In the genomic region with DNA sequence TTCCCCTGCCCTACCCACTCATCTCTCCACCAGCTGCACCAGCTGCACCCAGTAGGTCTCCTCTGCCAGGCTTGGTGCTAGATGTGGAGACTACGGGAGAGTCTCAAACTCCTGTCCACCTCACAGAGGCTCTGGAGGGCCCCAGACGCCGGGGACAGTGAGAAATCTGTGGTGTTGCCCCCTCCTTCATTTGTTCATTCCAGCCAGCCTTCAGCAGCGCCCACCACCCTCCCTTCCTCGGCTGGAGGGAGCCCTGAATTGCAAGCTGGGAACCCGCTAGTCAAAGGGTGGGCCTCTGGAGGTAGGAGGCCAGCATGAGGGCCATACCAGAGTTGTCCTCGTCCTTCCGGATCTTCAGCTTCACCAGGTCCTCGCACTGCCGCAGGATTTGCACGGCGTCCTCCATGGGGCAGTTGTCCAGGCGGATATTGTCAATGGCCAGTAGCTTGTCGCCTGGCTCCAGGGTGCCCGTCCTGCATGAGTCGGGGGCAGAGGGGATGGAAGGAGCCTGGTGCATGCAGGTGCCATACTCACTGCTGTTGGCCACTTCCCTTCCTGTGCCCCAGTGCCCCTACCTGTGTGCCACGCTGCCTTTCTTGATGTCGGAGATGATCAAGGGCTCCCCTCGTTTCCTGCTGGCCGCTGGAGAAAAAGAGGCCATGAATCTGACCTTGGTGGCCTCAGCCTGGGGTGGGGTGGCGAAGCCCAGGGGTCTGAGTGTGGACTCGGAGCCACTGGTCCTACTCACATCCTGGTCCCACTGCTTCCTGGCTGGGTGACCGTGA, we compare ENCODE assay signal across 22 cellular contexts. TPM values are rescaled to one million over a fixed set of nuclear protein-coding genes. Genes with fewer than 3 reads are reported as not detected.
DNase-seq lines count a peak whose midpoint lies in the region; ATAC-seq, FAIRE-seq and TF ChIP-seq lines count a peak whose summit lies in the region.
"Had no signal": no experiment of that assay in that cellular context is flagged by ENCODE, and none has a peak within 500 bp of the region (broad histone marks: within the 10 kb centered on the region; RNA-seq: fewer than 3 reads in every experiment).

No MANE protein-coding gene starts in this region.

- no peak overlapping the region for H4K5ac ChIP-seq in H1 (ENCODE audit: insufficient read length, low read depth, low read length)

- ATAC-seq in RWPE2 (ENCODE audit: low read depth) (no peak), psoas muscle (no peak), GM18861 (IDR thresholded peaks at IDR 0.05; ENCODE audit: unreplicated experiment) (no peak)
- ATAC-seq: CD8-positive, alpha-beta T cell had no signal

- no peak overlapping the region for H3K23ac ChIP-seq in H1 (ENCODE audit: insufficient read length)

- no peaks in the 10 kb centered on the region for H3K27me3 ChIP-seq in RWPE2 (ENCODE audit: insufficient read depth, poor library complexity, severe bottlenecking)
- no peaks in the 10 kb centered on the region for H3K27me3 ChIP-seq in H1 (replicated peaks in 1 of 4; ENCODE audit: control insufficient read depth in 3 of 4, extremely low read depth in 1 of 4, insufficient read depth in 3 of 4, low read length in 3 of 4)
- H3K27me3 ChIP-seq in psoas muscle (ENCODE audit: insufficient read depth in 3 of 3, low read length in 2 of 3) = no peaks in the 10 kb centered on the region
- H3K27me3 ChIP-seq: BLaER1 had no signal

- H2BK120ac ChIP-seq in H1 (replicated peaks; ENCODE audit: low read depth, low read length) = no peak overlapping the region

- no peaks in the 10 kb centered on the region for H3K9me3 ChIP-seq in RWPE2 (ENCODE audit: severe bottlenecking)
- no peaks in the 10 kb centered on the region for H3K9me3 ChIP-seq in H1 (ENCODE audit: insufficient read depth in 2 of 2, low read depth in 1 of 2, low read length in 1 of 2)
- H3K9me3 ChIP-seq in psoas muscle = no peaks in the 10 kb centered on the region
- H3K9me3 ChIP-seq: BLaER1 had no signal

- no peak overlapping the region for H3K4me3 ChIP-seq in RWPE2 (ENCODE audit: severe bottlenecking)
- H3K4me3 ChIP-seq in H1 (ENCODE audit: extremely low read depth in 1 of 4, insufficient read depth in 2 of 4, low read depth in 3 of 4, low read length in 4 of 4) = no peak overlapping the region
- no peak overlapping the region for H3K4me3 ChIP-seq in psoas muscle
- H3K4me3 ChIP-seq: BLaER1 had no signal

- H3K23me2 ChIP-seq in H1 (ENCODE audit: low read depth, low read length) = no peaks in the 10 kb centered on the region

- H4K8ac ChIP-seq in H1 (ENCODE audit: extremely low read depth, insufficient read depth, low read length) = peak overlapping the region; percentile 11; the same call in 1 of the 2 replicates

- no peak overlapping the region for H2BK15ac ChIP-seq in H1 (ENCODE audit: low read length)

- H4K20me1 ChIP-seq in H1 (replicated peaks in 1 of 2; ENCODE audit: control insufficient read depth in 1 of 2, insufficient read depth in 2 of 2, low read length in 2 of 2) = no peaks in the 10 kb centered on the region
- H4K20me1 ChIP-seq: BLaER1 had no signal

- H3K9ac ChIP-seq in H1 (replicated peaks in 1 of 4; ENCODE audit: extremely low read depth in 1 of 4, low read depth in 3 of 4, low read length in 3 of 4) = no peak overlapping the region
- H3K9ac ChIP-seq: BLaER1 had no signal

- H2AK5ac ChIP-seq in H1 (ENCODE audit: low read depth, low read length) = no peak overlapping the region

- H2BK5ac ChIP-seq in H1 (ENCODE audit: low read depth, low read length) = no peak overlapping the region

- CTCF ChIA-PET in H1 (lab: Charles Lee; ENCODE audit: partially characterized antibody) = interaction anchor here (0.8 to 11.6 kb wide), 19 partner anchors 9 to 247 kb away, joined by 3 to 280 read pairs (median 3); no protein-coding TSS in a partner anchor

- no peak overlapping the region for H3K18ac ChIP-seq in H1 (ENCODE audit: extremely low read depth, low read length)

- no peaks in the 10 kb centered on the region for H3K79me2 ChIP-seq in H1 (ENCODE audit: control insufficient read depth in 1 of 2, insufficient read depth in 2 of 2, low read length in 2 of 2)

- H2BK12ac ChIP-seq in H1 (ENCODE audit: low read depth, low read length) = peak overlapping the region; percentile 17; the same call in 1 of the 2 replicates

- no peak overlapping the region for H3K56ac ChIP-seq in H1 (replicated peaks; ENCODE audit: insufficient read length, low read depth, low read length)

- no peak for FAIRE-seq in H1 (lab: Jason Lieb, UNC)
- FAIRE-seq: A204.1, G401.6 had no signal

- WGBS in H1 (ENCODE audit: extremely low coverage in 1 of 2, insufficient coverage in 1 of 2, insufficient read length in 1 of 2, insufficient replicate concordance in 2 of 2, low coverage in 1 of 2, low lambda C conversion rate in 2 of 2, missing lambda C conversion rate in 1 of 2), 2 experiments = 94% methylated on average over 21 of the region's 23 CpGs; no CpG with 5 or more reads in 1 of the 2 experiments
- 81 to 86% (median 85%) methylated on average over 23 of the region's 23 CpGs for WGBS in psoas muscle, 3 donors

- POLR2A ChIA-PET in H1 (lab: Charles Lee; ENCODE audit: partially characterized antibody) = interaction anchor here (0.9 kb wide), 1 partner anchor 16 kb away, joined by 3 read pairs; no protein-coding TSS in a partner anchor

- H2BK20ac ChIP-seq in H1 (ENCODE audit: low read length) = no peak overlapping the region

- DNase-seq in activated CD8-positive, alpha-beta memory T cell treated with anti-CD3 and anti-CD28 coated beads, Interleukin-2, amount 50 U/mL, for 48 hours = peak; percentile 33
- no peak for DNase-seq in activated CD8-positive, alpha-beta memory T cell treated with anti-CD3 and anti-CD28 coated beads for 24 hours
- DNase-seq in RWPE2 (ENCODE audit: low spot score) = peak; percentile 37
- DNase-seq in H1 (ENCODE audit: low read depth in 1 of 2, low spot score in 2 of 2) = no peak
- no peak for DNase-seq in psoas muscle
- DNase-seq in NK-92 (lab: John Stamatoyannopoulos, UW; ENCODE audit: unreplicated experiment) = no peak
- DNase-seq in stimulated activated CD4-positive, alpha-beta T cell treated with anti-CD3 and anti-CD28 coated beads, Interleukin-2, amount 100 ng/mL, for 48 hours = no peak
- DNase-seq: CD8-positive, alpha-beta T cell; DND-41; HCEC 1CT; NCI-H1105; NCI-H1694; NCI-H526 treated with DMSO at 0.1 percent for 48 hours; NK-92 treated with Interleukin-12 subunit alpha and Interleukin-12 subunit beta, amount 100 ng/mL, for 24 hours; OCI-M1 had no signal

- no peak overlapping the region for H3K14ac ChIP-seq in H1 (ENCODE audit: insufficient read length)

- no peak overlapping the region for H3K4me2 ChIP-seq in H1 (ENCODE audit: insufficient read depth in 1 of 2, low read depth in 2 of 2, low read length in 2 of 2)

- no peaks in the 10 kb centered on the region for H3K36me3 ChIP-seq in RWPE2 (ENCODE audit: low read depth)
- H3K36me3 ChIP-seq in H1 (ENCODE audit: control insufficient read depth in 2 of 4, insufficient read depth in 4 of 4, low read length in 3 of 4) = no peaks in the 10 kb centered on the region
- peaks cover 0 to 60% of the 10 kb centered on the region in 2 donors for H3K36me3 ChIP-seq in psoas muscle (ENCODE audit: insufficient read depth in 1 of 2, low read depth in 1 of 2)
- H3K36me3 ChIP-seq: BLaER1 had no signal

- TF ChIP-seq EP300 in H1 (IDR thresholded peaks at IDR 0.05; ENCODE audit: borderline replicate concordance in 1 of 2, low read depth in 2 of 2, low read length in 2 of 2) = no peak

- no peak for TF ChIP-seq CTCF in RWPE2 (IDR thresholded peaks at IDR 0.05; ENCODE audit: poor library complexity, severe bottlenecking)
- TF ChIP-seq CTCF in H1 (IDR thresholded peaks at IDR 0.05; ENCODE audit: control extremely low read depth in 1 of 3, insufficient read depth in 1 of 3, low read depth in 1 of 3, low read length in 3 of 3) = no peak
- TF ChIP-seq CTCF in psoas muscle (IDR thresholded peaks at IDR 0.05) = no peak

- H3K27ac ChIP-seq in RWPE2 (ENCODE audit: poor library complexity, severe bottlenecking) (no peak overlapping the region), H1 (ENCODE audit: low read depth, low read length) (no peak overlapping the region), psoas muscle (peak overlapping the region; percentile 41)
- H3K27ac ChIP-seq: BLaER1 had no signal

- intact Hi-C loops in psoas muscle (cut with DNase I) = loop anchor here in 1 of 2 donors (1.0 kb wide), 1 partner anchor 37 kb away; no protein-coding TSS in a partner anchor

- H3K79me1 ChIP-seq in H1 (ENCODE audit: low read depth, low read length) = no peaks in the 10 kb centered on the region

- no peak overlapping the region for H3K4ac ChIP-seq in H1 (replicated peaks; ENCODE audit: insufficient read length, low read depth, low read length)

- H3K4me1 ChIP-seq in RWPE2 (ENCODE audit: insufficient read depth, poor library complexity, severe bottlenecking) (no peaks in the 10 kb centered on the region), H1 (replicated peaks in 1 of 4; ENCODE audit: control insufficient read depth in 3 of 4, insufficient read depth in 4 of 4, low read length in 3 of 4) (peaks cover 0 to 8% (median 5%) of the 10 kb centered on the region in 4 experiments; a peak in 4 of 7 replicates), psoas muscle (peaks cover 4% of the 10 kb centered on the region)

- H2AFZ ChIP-seq in H1 (ENCODE audit: low read length) = no peak overlapping the region

- H4K91ac ChIP-seq in H1 (replicated peaks; ENCODE audit: insufficient read length, low read length) = no peak overlapping the region

- TF ChIP-seq RAD21 in H1 (IDR thresholded peaks at IDR 0.05 in 1 of 2, conservative IDR thresholded peaks at IDR 0.05 in 1 of 2; ENCODE audit: low read depth in 2 of 2, low read length in 2 of 2) = no peak

- TF ChIP-seq POLR2A in H1 (IDR thresholded peaks at IDR 0.05; ENCODE audit: control extremely low read depth in 1 of 2, low read depth in 2 of 2, low read length in 2 of 2) = no peak

TF ChIP-seq in H1, 55 proteins besides CTCF, POLR2A, EP300 and RAD21 (continues in another document):
- TF ChIP-seq KDM5A (IDR thresholded peaks at IDR 0.05; ENCODE audit: low read length) (no peak), YY1 (IDR thresholded peaks at IDR 0.05; ENCODE audit: low read depth, low read length) (no peak), NANOG (IDR thresholded peaks at IDR 0.05; ENCODE audit: insufficient read depth, low read depth, low read length, poor library complexity, severe bottlenecking) (no peak), BCL11A (IDR thresholded peaks at IDR 0.05; ENCODE audit: low read depth in 2 of 2, low read length in 2 of 2) (no peak)

RNA-seq across cellular contexts. Expression of gene GRIP2, which starts 29.1 kb away (rescaled TPM):
- total RNA-seq in H1 (2021; fragmentation: NEBNext Ultra II Directional; extraction: Animal tissue kit (Norgen Biotek cat#: 25700)) = 6.4 and 6.9 TPM in 2 replicates
- polyA plus RNA-seq in H1 (2011; rRNA removed) (2.5 and 3.5 TPM in 2 replicates), psoas muscle (10 to 100 TPM in 1 of 3 donors, 1 to 10 TPM in 2; 2.2 to 24.9 (median 5.0) TPM)
- 3.7 TPM for polyA plus RNA-seq in H1 (2011; cell fraction: cytosol; rRNA removed)
- 25.9 TPM for polyA plus RNA-seq in H1 (2011; cell fraction: nucleus; rRNA removed)
- polyA plus RNA-seq in H1 (2012, experiment 1 of 2) = 4.3 to 7.8 TPM (median 5.2 TPM) in 4 replicates
- polyA plus RNA-seq in H1 (2012, experiment 2 of 2) = 1.2 TPM
- 2.0 TPM for polyA plus RNA-seq in H1 (2013, experiment 1 of 2)
- polyA plus RNA-seq in H1 (2013, experiment 2 of 2) = 1.8 TPM
- polyA minus RNA-seq in H1 (2011; rRNA and poly(A)+ RNA removed) = 1.9 and 4.6 TPM in 2 replicates
- 1.8 TPM for polyA minus RNA-seq in H1 (2011; cell fraction: cytosol; rRNA and poly(A)+ RNA removed)
- polyA minus RNA-seq in H1 (2011; cell fraction: nucleus; rRNA and poly(A)+ RNA removed) = 9.1 TPM
- total RNA-seq in psoas muscle = 10 to 100 TPM in 3 of 4 donors, 1 to 10 TPM in 1; 8.1 to 37.4 (median 29.0) TPM
- total RNA-seq: CD8-positive, alpha-beta T cell; HT1080; LHCN-M2 had no signal
- polyA plus RNA-seq: IgD-negative memory B cell had no signal

Comparison
In these comparisons a context has a peak if more than half of its experiments do, and no peak if none do; other contexts are left out.
1. DNase-seq: peak in activated CD8-positive, alpha-beta memory T cell treated with anti-CD3 and anti-CD28 coated beads, Interleukin-2, amount 50 U/mL, for 48 hours (single experiment) and RWPE2 (single experiment); none in activated CD8-positive, alpha-beta memory T cell treated with anti-CD3 and anti-CD28 coated beads for 24 hours (single experiment), H1 (0 of 2), psoas muscle (0 of 2), NK-92 (single experiment) and stimulated activated CD4-positive, alpha-beta T cell treated with anti-CD3 and anti-CD28 coated beads, Interleukin-2, amount 100 ng/mL, for 48 hours (0 of 2).